In the genomic region with DNA sequence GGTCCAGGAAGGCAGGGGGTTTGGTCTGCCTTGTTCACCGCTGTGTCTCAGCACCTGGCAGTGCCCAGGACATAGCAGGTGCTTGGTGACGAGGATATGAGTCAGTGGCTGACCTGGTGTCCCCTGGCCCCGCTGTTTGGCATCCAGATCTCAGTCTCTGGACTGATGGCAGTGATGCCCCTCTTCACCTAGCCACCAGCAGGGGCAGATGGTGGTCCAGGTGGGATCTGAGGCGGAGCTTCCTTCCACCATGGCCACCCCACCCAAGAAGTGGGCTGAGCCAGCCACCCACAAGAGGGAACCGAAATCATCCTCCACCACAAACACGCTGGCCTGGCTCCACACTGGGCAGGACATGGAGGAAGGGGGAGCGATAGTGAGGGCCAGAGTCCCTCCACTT, we compare ENCODE assay signal across 27 cellular contexts. TPM values are rescaled to one million over a fixed set of nuclear protein-coding genes. Genes with fewer than 3 reads are reported as not detected.
DNase-seq lines count a peak whose midpoint lies in the region; ATAC-seq, FAIRE-seq and TF ChIP-seq lines count a peak whose summit lies in the region.
"Had no signal": no experiment of that assay in that cellular context is flagged by ENCODE, and none has a peak within 500 bp of the region (broad histone marks: within the 10 kb centered on the region; RNA-seq: fewer than 3 reads in every experiment).

No MANE protein-coding gene starts in this region.

- no peaks in the 10 kb centered on the region for H3K79me2 ChIP-seq in Karpas-422 (ENCODE audit: low read length)

- no peaks in the 10 kb centered on the region for H3K9me3 ChIP-seq in Panc1 (ENCODE audit: control insufficient read depth, insufficient read depth, low read depth, low read length)
- no peaks in the 10 kb centered on the region for H3K9me3 ChIP-seq in Karpas-422 (ENCODE audit: low read length)
- H3K9me3 ChIP-seq: tibial nerve had no signal

- H3K4me1 ChIP-seq in Panc1 (ENCODE audit: control insufficient read depth, insufficient read depth, low read length): no peaks in the 10 kb centered on the region
- H3K4me1 ChIP-seq in Karpas-422 (ENCODE audit: low read length): no peaks in the 10 kb centered on the region
- H3K4me1 ChIP-seq: tibial nerve had no signal

- H3K4me3 Mint-ChIP-seq in stimulated activated naive B cell treated with anti-CD40 and anti-IgM and Interleukin-4, amounts not matched to agents 10 μg/mL and 1 μg/mL and 100 μg/mL, for 72 hours: no peak overlapping the region
- H3K4me3 Mint-ChIP-seq: activated CD8-positive, alpha-beta T cell treated with anti-CD3 and anti-CD28 coated beads, Interleukin-2, amount 10 ng/mL, durations not matched to agents 7 days and 5 days; activated naive CD8-positive, alpha-beta T cell treated with anti-CD3 and anti-CD28 coated beads, Interleukin-2, amount 50 U/mL, for 24 hours; CD8-positive, alpha-beta memory T cell; stimulated activated naive CD8-positive, alpha-beta T cell treated with anti-CD3 and anti-CD28 coated beads, Interleukin-15, amount 100 ng/mL, for 72 hours had no signal

- H3K4me2 ChIP-seq in Karpas-422 (ENCODE audit: low read depth, low read length, poor library complexity, severe bottlenecking): no peak overlapping the region

- POLR2A ChIA-PET in Panc1 (lab: Charles Lee): no interaction called here

- H3K9me3 Mint-ChIP-seq in stimulated activated naive B cell treated with anti-CD40 and anti-IgM and Interleukin-4, amounts not matched to agents 10 μg/mL and 1 μg/mL and 100 μg/mL, for 72 hours: no peaks in the 10 kb centered on the region
- H3K9me3 Mint-ChIP-seq: activated naive CD8-positive, alpha-beta T cell treated with anti-CD3 and anti-CD28 coated beads, Interleukin-2, amount 50 U/mL, for 24 hours; IgD-negative memory B cell; stimulated activated naive CD8-positive, alpha-beta T cell treated with anti-CD3 and anti-CD28 coated beads, Interleukin-15, amount 100 ng/mL, for 72 hours had no signal

- no peak overlapping the region for H3K27ac Mint-ChIP-seq in stimulated activated naive B cell treated with anti-CD40 and anti-IgM and Interleukin-4, amounts not matched to agents 10 μg/mL and 1 μg/mL and 100 μg/mL, for 72 hours
- H3K27ac Mint-ChIP-seq: activated CD8-positive, alpha-beta T cell treated with anti-CD3 and anti-CD28 coated beads, Interleukin-2, amount 10 ng/mL, durations not matched to agents 7 days and 5 days; activated naive CD8-positive, alpha-beta T cell treated with anti-CD3 and anti-CD28 coated beads, Interleukin-2, amount 50 U/mL, for 24 hours had no signal

- intact Hi-C loops in Panc1 (cut with micrococcal nuclease; ENCODE audit: unreplicated experiment): no loop called here

- FAIRE-seq in frontal cortex (lab: Jason Lieb, UNC): no peak
- FAIRE-seq: TTC549 had no signal

- no TSS peak for BruUV-seq in Panc1 (replicated peaks; lab: Mats Ljungman, UMichigan)

- H3K27ac ChIP-seq in Panc1 (ENCODE audit: low read length) (no peak overlapping the region), Karpas-422 (ENCODE audit: low read length) (no peak overlapping the region)
- H3K27ac ChIP-seq: epithelial cell of prostate, tibial nerve had no signal

- no peak overlapping the region for H2AFZ ChIP-seq in Karpas-422 (ENCODE audit: low read length)

- H3K9me2 ChIP-seq in Karpas-422 (replicated peaks; ENCODE audit: insufficient read depth, low read length): no peaks in the 10 kb centered on the region

- H3K4me1 Mint-ChIP-seq in stimulated activated naive B cell treated with anti-CD40 and anti-IgM and Interleukin-4, amounts not matched to agents 10 μg/mL and 1 μg/mL and 100 μg/mL, for 72 hours: peaks cover 7 to 11% of the 10 kb centered on the region in 2 donors
- H3K4me1 Mint-ChIP-seq: activated naive CD8-positive, alpha-beta T cell treated with anti-CD3 and anti-CD28 coated beads, Interleukin-2, amount 50 U/mL, for 24 hours; CD8-positive, alpha-beta memory T cell; stimulated activated naive CD8-positive, alpha-beta T cell treated with anti-CD3 and anti-CD28 coated beads, Interleukin-15, amount 100 ng/mL, for 72 hours had no signal

- H3K36me3 ChIP-seq in Panc1 (ENCODE audit: control insufficient read depth, insufficient read depth, low read length) (no peaks in the 10 kb centered on the region), Karpas-422 (ENCODE audit: insufficient read depth, low read length) (no peaks in the 10 kb centered on the region)
- H3K36me3 ChIP-seq: tibial nerve had no signal

- H3K9ac ChIP-seq in Karpas-422 (ENCODE audit: low read length): no peak overlapping the region

- H3K4me3 ChIP-seq in Panc1 (ENCODE audit: low read depth in 2 of 2, low read length in 2 of 2): no peak overlapping the region
- H3K4me3 ChIP-seq in Karpas-422 (ENCODE audit: low read length): no peak overlapping the region
- H3K4me3 ChIP-seq: tibial nerve had no signal

- 0 out of 2 replicates have a peak, but pooled peaks have one; percentile 23 for ATAC-seq in Panc1
- peak; percentile 36 to 50 for ATAC-seq in stimulated activated naive B cell treated with anti-CD40 and anti-IgM and Interleukin-4, amounts not matched to agents 10 μg/mL and 1 μg/mL and 100 μg/mL, for 72 hours (replicated peaks)
- ATAC-seq: activated CD8-positive, alpha-beta T cell treated with anti-CD3 and anti-CD28 coated beads, Interleukin-2, amount 10 ng/mL, durations not matched to agents 7 days and 5 days; activated naive CD8-positive, alpha-beta T cell treated with anti-CD3 and anti-CD28 coated beads, Interleukin-2, amount 50 U/mL, for 24 hours; stimulated activated naive CD8-positive, alpha-beta T cell treated with anti-CD3 and anti-CD28 coated beads, Interleukin-15, amount 100 ng/mL, for 72 hours had no signal

- DNase-seq in GM20000 (ENCODE audit: low spot score) (peak; percentile 2), Panc1 (ENCODE audit: low read depth, low spot score) (no peak), kidney tubule cell (ENCODE audit: low spot score) (peak; percentile 58), frontal cortex (ENCODE audit: low spot score in 2 of 2) (no peak), Karpas-422 (no peak)
- DNase-seq in stimulated activated naive B cell treated with anti-CD40 and anti-IgM and Interleukin-4, amounts not matched to agents 10 μg/mL and 1 μg/mL and 100 μg/mL, for 72 hours: no peak
- DNase-seq in activated CD4-positive, alpha-beta T cell treated with anti-CD3 and anti-CD28 coated beads, Interleukin-2, amount 50 U/mL, for 48 hours: no peak
- DNase-seq: activated CD4-positive, alpha-beta T cell treated with anti-CD3 and anti-CD28 coated beads for 1 hour; activated CD8-positive, alpha-beta T cell treated with anti-CD3 and anti-CD28 coated beads, Interleukin-2, amount 10 ng/mL, durations not matched to agents 7 days and 5 days; activated gamma-delta T cell; activated naive CD8-positive, alpha-beta T cell treated with anti-CD3 and anti-CD28 coated beads, Interleukin-2, amount 50 U/mL, for 24 hours; CD8-positive, alpha-beta memory T cell; cerebellar nuclear complex; DMS79; GF-D8; head of caudate nucleus; mesenchymal stem cell; NCI-H2029 treated with DMSO at 0.1 percent for 48 hours; NCI-H226; NCI-H748 treated with DMSO at 0.1 percent for 48 hours; SHP77; stimulated activated CD4-positive, alpha-beta T cell treated with anti-CD3 and anti-CD28 coated beads, Interleukin-4, amount 100 ng/mL, for 1 hour; stimulated activated naive CD8-positive, alpha-beta T cell treated with anti-CD3 and anti-CD28 coated beads, Interleukin-15, amount 100 ng/mL, for 72 hours had no signal

- no peaks in the 10 kb centered on the region for H3K27me3 ChIP-seq in Panc1 (ENCODE audit: control insufficient read depth, insufficient read depth, low read length)
- H3K27me3 ChIP-seq in Karpas-422 (ENCODE audit: low read length): no peaks in the 10 kb centered on the region
- H3K27me3 ChIP-seq: tibial nerve had no signal

- H3K36me3 Mint-ChIP-seq in stimulated activated naive B cell treated with anti-CD40 and anti-IgM and Interleukin-4, amounts not matched to agents 10 μg/mL and 1 μg/mL and 100 μg/mL, for 72 hours: no peaks in the 10 kb centered on the region
- H3K36me3 Mint-ChIP-seq: CD8-positive, alpha-beta memory T cell; IgD-negative memory B cell had no signal

- H4K20me1 ChIP-seq in Karpas-422 (ENCODE audit: insufficient read depth, low read depth, low read length): no peaks in the 10 kb centered on the region

- H3K27me3 Mint-ChIP-seq in stimulated activated naive B cell treated with anti-CD40 and anti-IgM and Interleukin-4, amounts not matched to agents 10 μg/mL and 1 μg/mL and 100 μg/mL, for 72 hours: peaks cover 0 to 4% of the 10 kb centered on the region in 2 donors
- H3K27me3 Mint-ChIP-seq: stimulated activated naive CD8-positive, alpha-beta T cell treated with anti-CD3 and anti-CD28 coated beads, Interleukin-15, amount 100 ng/mL, for 72 hours had no signal

- CTCF ChIA-PET in Panc1 (lab: Charles Lee): no interaction called here

- no peak for TF ChIP-seq CTCF in GM20000 (IDR thresholded peaks at IDR 0.05; ENCODE audit: extremely low read depth, missing control alignments)
- no peak for TF ChIP-seq CTCF in Panc1 (IDR thresholded peaks at IDR 0.05)

- in situ Hi-C loops in Panc1 (cut with HindIII; ENCODE audit: low pct_unique_long_range_greater_than_20kb, low sequenced_read_pairs): no loop called here

RNA-seq across cellular contexts. Expression of a gene that starts 16.1 kb away (rescaled TPM):
- total RNA-seq in Panc1 (2021; ENCODE audit: unreplicated experiment) (39.6 TPM), frontal cortex (2.4 TPM)
- polyA plus RNA-seq in Panc1 (2012; ENCODE audit: insufficient read length): 25.5 TPM
- total RNA-seq in Karpas-422 (2014; rRNA removed; shearing (Covaris generic); ENCODE audit: low replicate concordance): 16.7 and 20.8 TPM in 2 replicates

RNA-seq across cellular contexts. Expression of a gene that starts 20.7 kb away (rescaled TPM):
- total RNA-seq in Panc1 (2021; ENCODE audit: unreplicated experiment) (16.3 TPM), frontal cortex (8.2 TPM)
- polyA plus RNA-seq in Panc1 (2012; ENCODE audit: insufficient read length): 15.3 TPM
- total RNA-seq in Karpas-422 (2014; rRNA removed; shearing (Covaris generic); ENCODE audit: low replicate concordance): 0.11 and 0.61 TPM in 2 replicates

Comparison
In these comparisons a context has a peak if more than half of its experiments do, and no peak if none do; other contexts are left out.
1. DNase-seq: peak in GM20000 (single experiment) and kidney tubule cell (single experiment); none in Panc1 (single experiment), stimulated activated naive B cell treated with anti-CD40 and anti-IgM and Interleukin-4, amounts not matched to agents 10 μg/mL and 1 μg/mL and 100 μg/mL, for 72 hours (single experiment), activated CD4-positive, alpha-beta T cell treated with anti-CD3 and anti-CD28 coated beads, Interleukin-2, amount 50 U/mL, for 48 hours (0 of 2), frontal cortex (0 of 2) and Karpas-422 (single experiment).